ENCODE assay signal across 8 cellular contexts in genomic region chr4:6019316-6020263, GRCh38. TPM values are rescaled to one million over a fixed set of nuclear protein-coding genes. Genes with fewer than 3 reads are reported as not detected.
DNase-seq lines count a peak whose midpoint lies in the region; ATAC-seq and TF ChIP-seq lines count a peak whose summit lies in the region.
"Had no signal": no experiment of that assay in that cellular context is flagged by ENCODE, and none has a peak within 500 bp of the region (broad histone marks: within the 10 kb centered on the region; RNA-seq: fewer than 3 reads in every experiment).

No MANE protein-coding gene starts in this region.

- peaks cover 0 to 2% of the 10 kb centered on the region in 2 donors for H3K27me3 Mint-ChIP-seq in CD8-positive, alpha-beta memory T cell

- H3K36me3 Mint-ChIP-seq in CD8-positive, alpha-beta memory T cell = peaks cover 0 to 3% (median 0%) of the 10 kb centered on the region in 3 donors
- H3K36me3 Mint-ChIP-seq: activated naive CD4-positive, alpha-beta T cell treated with anti-CD3 and anti-CD28 coated beads, Interleukin-2, amount 50 U/mL, for 24 hours had no signal

- no peaks in the 10 kb centered on the region for H3K36me3 ChIP-seq in CD8-positive, alpha-beta memory T cell (ENCODE audit: insufficient read depth, low read length)
- H3K36me3 ChIP-seq in GM06990 (ENCODE audit: control insufficient read depth, insufficient read depth, low read length) (no peaks in the 10 kb centered on the region), testis (ENCODE audit: low read depth, missing control alignments) (no peaks in the 10 kb centered on the region)

- no peak overlapping the region for H3K4me3 Mint-ChIP-seq in CD8-positive, alpha-beta memory T cell
- H3K4me3 Mint-ChIP-seq: activated naive CD4-positive, alpha-beta T cell treated with anti-CD3 and anti-CD28 coated beads, Interleukin-2, amount 50 U/mL, for 24 hours had no signal

- TF ChIP-seq CTCF in GM06990 (IDR thresholded peaks at IDR 0.05; ENCODE audit: insufficient read depth, low read length, poor library complexity, severe bottlenecking) = peak; percentile 82
- peak; percentile 78 for TF ChIP-seq CTCF in astrocyte of the cerebellum (IDR thresholded peaks at IDR 0.05; ENCODE audit: low read depth, low read length, missing control alignments)
- TF ChIP-seq CTCF in testis (IDR thresholded peaks at IDR 0.05) = peak in 2 of 3 experiments; percentile 74 to 90

- H3K27me3 ChIP-seq in CD8-positive, alpha-beta memory T cell (ENCODE audit: insufficient read depth, low read length, poor library complexity, severe bottlenecking) = no peaks in the 10 kb centered on the region
- H3K27me3 ChIP-seq in GM06990 (replicated peaks; ENCODE audit: control insufficient read depth, insufficient read depth, low read length) (peaks cover 3% of the 10 kb centered on the region), testis (no peaks in the 10 kb centered on the region)

- WGBS in testis, 2 donors = 34 to 42% methylated on average over 22 of the region's 22 CpGs

- POLR2A ChIA-PET in CD8-positive, alpha-beta memory T cell (lab: Charles Lee) = no interaction called here

- no peak for ATAC-seq in GM21576 (IDR thresholded peaks at IDR 0.05; ENCODE audit: unreplicated experiment)

- in situ Hi-C loops in astrocyte of the cerebellum (cut with HindIII; ENCODE audit: low sequenced_read_pairs) = no loop called here

- DNase-seq in CD8-positive, alpha-beta memory T cell = peak in 3 of 5 donors; percentile 6 to 52 (median 7)
- DNase-seq in GM06990 (ENCODE audit: extremely low read depth, insufficient read length) (no peak), NCI-H2029 treated with DMSO at 0.1 percent for 48 hours (lab: John Stamatoyannopoulos, UW) (peak; percentile 46), astrocyte of the cerebellum (ENCODE audit: low read depth) (peak; percentile 6), iris pigment epithelial cell (ENCODE audit: low read depth) (peak; percentile 53), testis (peak; percentile 73)

- peaks cover 0 to 4% (median 3%) of the 10 kb centered on the region in 3 donors for H3K4me1 Mint-ChIP-seq in CD8-positive, alpha-beta memory T cell
- H3K4me1 Mint-ChIP-seq: activated naive CD4-positive, alpha-beta T cell treated with anti-CD3 and anti-CD28 coated beads, Interleukin-2, amount 50 U/mL, for 24 hours had no signal

- H3K4me1 ChIP-seq in CD8-positive, alpha-beta memory T cell (ENCODE audit: insufficient read depth, low read length) = no peaks in the 10 kb centered on the region
- peaks cover 9% of the 10 kb centered on the region for H3K4me1 ChIP-seq in testis

- H3K9me3 ChIP-seq in CD8-positive, alpha-beta memory T cell (ENCODE audit: low read length) = no peaks in the 10 kb centered on the region
- no peaks in the 10 kb centered on the region for H3K9me3 ChIP-seq in testis

- no peak overlapping the region for H3K27ac ChIP-seq in CD8-positive, alpha-beta memory T cell (ENCODE audit: low read depth, low read length)
- no peak overlapping the region for H3K27ac ChIP-seq in testis

- intact Hi-C loops in testis (cut with DNase I; ENCODE audit: low total_unique reads) = no loop called here

- H3K4me3 ChIP-seq in CD8-positive, alpha-beta memory T cell (ENCODE audit: low read length) = no peak overlapping the region
- H3K4me3 ChIP-seq in GM06990 (replicated peaks; ENCODE audit: low read depth, low read length) = no peak overlapping the region
- no peak overlapping the region for H3K4me3 ChIP-seq in astrocyte of the cerebellum (ENCODE audit: low read depth, low read length)
- H3K4me3 ChIP-seq in testis = no peak overlapping the region

- CTCF ChIA-PET in CD8-positive, alpha-beta memory T cell (lab: Charles Lee) = interaction anchor here (1.2 to 1.3 kb wide), 2 partner anchors 10 to 17 kb away, joined by 3 read pairs; no protein-coding TSS in a partner anchor

- no peaks in the 10 kb centered on the region for H3K9me3 Mint-ChIP-seq in CD8-positive, alpha-beta memory T cell
- H3K9me3 Mint-ChIP-seq: activated naive CD4-positive, alpha-beta T cell treated with anti-CD3 and anti-CD28 coated beads, Interleukin-2, amount 50 U/mL, for 24 hours had no signal

- no peak overlapping the region for H3K27ac Mint-ChIP-seq in CD8-positive, alpha-beta memory T cell
- H3K27ac Mint-ChIP-seq: activated naive CD4-positive, alpha-beta T cell treated with anti-CD3 and anti-CD28 coated beads, Interleukin-2, amount 50 U/mL, for 24 hours had no signal

- TF ChIP-seq POLR2A in testis (IDR thresholded peaks at IDR 0.05) = no peak

RNA-seq across cellular contexts. Expression of gene C4orf50, which starts 1.4 kb away (rescaled TPM):
- under 1 TPM; 0.24 to 0.37 TPM for total RNA-seq in CD8-positive, alpha-beta memory T cell
- 0.08 TPM for polyA plus RNA-seq in CD8-positive, alpha-beta memory T cell
- 1 to 10 TPM; 1.8 to 2.7 TPM for total RNA-seq in testis
- 1.1 TPM for polyA plus RNA-seq in testis (ENCODE audit: insufficient read depth, low read depth, low replicate concordance)
